19 cellular contexts compared by ENCODE assay signal in the genomic region with DNA sequence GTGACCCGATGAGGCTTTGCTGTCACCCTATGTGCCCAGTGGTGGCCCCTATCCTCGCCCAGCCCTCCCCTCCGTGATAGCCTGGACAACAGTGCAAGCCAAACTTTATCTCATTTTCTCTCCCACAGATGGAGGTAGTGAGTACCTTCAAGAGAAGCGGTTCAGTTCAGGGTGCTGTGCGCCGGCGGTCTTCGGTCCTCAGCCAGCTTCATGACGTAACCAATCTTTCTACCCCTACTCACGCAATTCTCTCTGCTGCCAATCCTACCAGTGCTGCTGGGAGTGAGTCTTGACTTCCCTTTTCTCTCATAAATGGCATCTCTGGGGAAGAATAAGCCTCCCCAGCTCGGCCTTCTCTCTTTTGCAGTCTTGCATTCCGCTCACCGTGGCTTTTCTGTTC.
"Had no signal": no experiment of that assay in that cellular context is flagged by ENCODE, and none has a peak within 500 bp of the region (broad histone marks: within the 10 kb centered on the region; RNA-seq: fewer than 3 reads in every experiment).

No MANE protein-coding gene starts in this region.

- DNase-seq: activated B cell treated with CpG ODN at 0.5 μM for 24 hours; activated CD4-positive, alpha-beta T cell treated with anti-CD3 and anti-CD28 coated beads for 36 hours; activated CD4-positive, alpha-beta T cell treated with anti-CD3 and anti-CD28 coated beads, Interleukin-2, amount 50 U/mL, for 48 hours; activated effector memory CD4-positive, alpha-beta T cell treated with Interleukin-2 at 50 U/mL for 16 hours; activated naive CD4-positive, alpha-beta T cell treated with anti-CD3 and anti-CD28 coated beads for 36 hours; activated naive CD8-positive, alpha-beta T cell treated with anti-CD3 and anti-CD28 coated beads, Interleukin-2, amount 10 ng/mL, durations not matched to agents 7 days and 5 days; activated T-cell treated with anti-CD3 and anti-CD28 coated beads, Interleukin-2, amount 50 U/mL, for 72 hours; amniotic stem cell; effector memory CD4-positive, alpha-beta T cell; foreskin keratinocyte; immature natural killer cell; left ventricle myocardium inferior; naive thymus-derived CD4-positive, alpha-beta T cell; occipital lobe; stimulated activated CD4-positive, alpha-beta T cell treated with anti-CD3 and anti-CD28 coated beads, Interleukin-12 subunit alpha, Interleukin-12 subunit beta, amount 100 ng/mL, for 4 hours; stimulated activated CD4-positive, alpha-beta T cell treated with anti-CD3 and anti-CD28 coated beads, Interleukin-4, amount 100 ng/mL, for 4 hours; substantia nigra; thyroid gland; upper lobe of right lung had no signal
